In the genomic region with DNA sequence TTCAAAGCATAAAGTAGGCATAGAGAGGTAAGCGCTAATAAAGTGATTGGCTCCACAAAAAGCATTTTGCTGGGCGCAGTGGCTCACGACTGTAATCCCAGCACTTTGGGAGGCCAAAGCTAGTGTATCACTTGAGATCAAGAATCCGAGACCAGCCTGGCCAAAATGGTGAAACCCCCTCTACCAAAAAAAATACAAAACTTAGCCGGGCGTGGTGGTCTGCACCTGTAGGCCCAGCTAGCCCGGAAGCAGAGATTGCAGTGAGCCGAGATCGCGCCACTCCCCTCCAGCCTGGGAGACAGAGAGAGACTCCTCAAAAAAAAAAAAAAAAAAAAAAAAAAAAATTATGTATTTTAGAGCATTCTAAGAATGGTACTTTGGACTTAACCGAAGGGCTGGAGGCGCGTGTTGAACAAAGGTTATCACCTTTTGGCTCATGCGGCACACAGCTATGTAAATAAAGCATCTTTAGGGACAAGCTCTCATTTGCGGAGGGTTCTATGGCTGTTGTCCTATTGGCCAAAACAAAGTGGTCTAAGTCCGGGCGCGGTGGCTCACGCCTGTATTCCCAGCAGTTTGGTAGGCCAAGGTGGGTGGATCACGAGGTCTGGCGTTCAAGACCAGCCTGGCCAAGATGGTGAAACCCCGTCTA, we compare ENCODE assay signal across 8 cellular contexts. TPM values are rescaled to one million over a fixed set of nuclear protein-coding genes. Genes with fewer than 3 reads are reported as not detected.
DNase-seq lines count a peak whose midpoint lies in the region; ATAC-seq and TF ChIP-seq lines count a peak whose summit lies in the region.

No MANE protein-coding gene starts in this region.

- H3F3A ChIP-seq in PC-3 (ENCODE audit: low read length, unreplicated experiment): peaks cover 5% of the 10 kb centered on the region

- no peaks in the 10 kb centered on the region for H4K20me1 ChIP-seq in PC-3 (ENCODE audit: low read length)

- peak; percentile 14 for ATAC-seq in PC-3
- ATAC-seq in effector memory CD8-positive, alpha-beta T cell (replicated peaks): no peak
- ATAC-seq in HG02798 (IDR thresholded peaks at IDR 0.05; ENCODE audit: poor library complexity, unreplicated experiment): no peak
- ATAC-seq in GM18868 (IDR thresholded peaks at IDR 0.05; ENCODE audit: unreplicated experiment): no peak

- H3K27me3 Mint-ChIP-seq in effector memory CD8-positive, alpha-beta T cell: no peaks in the 10 kb centered on the region
- H3K27me3 Mint-ChIP-seq in nephron (ENCODE audit: low read depth): no peaks in the 10 kb centered on the region

- H3K36me3 Mint-ChIP-seq in effector memory CD8-positive, alpha-beta T cell (ENCODE audit: insufficient read depth): peaks cover 22% of the 10 kb centered on the region
- H3K36me3 Mint-ChIP-seq in nephron (ENCODE audit: low read depth): no peaks in the 10 kb centered on the region

- H3K9me3 Mint-ChIP-seq in effector memory CD8-positive, alpha-beta T cell: no peaks in the 10 kb centered on the region
- H3K9me3 Mint-ChIP-seq in nephron: peaks cover 12% of the 10 kb centered on the region

- H3K4me2 ChIP-seq in PC-3 (ENCODE audit: low read length): peak overlapping the region; percentile 98

- H3K36me3 ChIP-seq in PC-3 (ENCODE audit: low read depth, low read length): no peaks in the 10 kb centered on the region

- CTCF ChIA-PET in PC-3 (lab: Charles Lee): no interaction called here

- no peaks in the 10 kb centered on the region for H3K79me2 ChIP-seq in PC-3 (ENCODE audit: low read length)

- H2AFZ ChIP-seq in PC-3 (ENCODE audit: low read length): no peak overlapping the region

- BruUV-seq in PC-3 (replicated peaks; lab: Mats Ljungman, UMichigan): no TSS peak

- H3K4me3 ChIP-seq in PC-3 (ENCODE audit: low read length): peak overlapping the region; percentile 68

- peak overlapping the region; percentile 37 for H3K9ac ChIP-seq in PC-3 (ENCODE audit: low read length)

- H3K27me3 ChIP-seq in PC-3 (ENCODE audit: low read length): no peaks in the 10 kb centered on the region

- peaks cover 28% of the 10 kb centered on the region for H3K4me1 ChIP-seq in PC-3 (ENCODE audit: insufficient read depth, low read length)

- peak; percentile 51 for DNase-seq in stimulated activated CD4-positive, alpha-beta T cell treated with anti-CD3 and anti-CD28 coated beads, Interleukin-15, amount 100 ng/mL, for 24 hours
- no peak for DNase-seq in stimulated activated CD4-positive, alpha-beta T cell treated with anti-CD3 and anti-CD28 coated beads, Interleukin-4, amount 100 ng/mL, for 1 hour
- DNase-seq in PC-3 (peak; percentile 46), NCI-H226 (no peak)
- DNase-seq in effector memory CD8-positive, alpha-beta T cell: no peak

- peak overlapping the region; percentile 82 to 85 for H3K4me3 Mint-ChIP-seq in effector memory CD8-positive, alpha-beta T cell
- peak overlapping the region; percentile 85 to 90 (median 87) for H3K4me3 Mint-ChIP-seq in nephron

- no peaks in the 10 kb centered on the region for H3K9me3 ChIP-seq in PC-3 (ENCODE audit: low read length)

- peak overlapping the region; percentile 84 for H3K27ac ChIP-seq in PC-3 (ENCODE audit: low read length)

- POLR2A ChIA-PET in PC-3 (lab: Charles Lee; ENCODE audit: unreplicated experiment): interaction anchor here (0.6 to 1.8 kb wide), 3 partner anchors 19 to 1285 kb away, joined by 3 to 61 read pairs (median 15); a partner anchor contains a TSS

- no peaks in the 10 kb centered on the region for H3K9me2 ChIP-seq in PC-3 (replicated peaks; ENCODE audit: low read length)

- intact Hi-C loops in PC-3 (cut with micrococcal nuclease): loop anchor here (1.0 kb wide), 1 partner anchor 18 kb away; no protein-coding TSS in a partner anchor

- H3K4me1 Mint-ChIP-seq in effector memory CD8-positive, alpha-beta T cell (ENCODE audit: low read depth in 2 of 2): peaks cover 11 to 12% of the 10 kb centered on the region in 2 donors
- peaks cover 16% of the 10 kb centered on the region for H3K4me1 Mint-ChIP-seq in nephron

- TF ChIP-seq CTCF in PC-3 (conservative IDR thresholded peaks at IDR 0.05; ENCODE audit: low read depth, low read length) (no peak), nephron (IDR thresholded peaks at IDR 0.05; ENCODE audit: unreplicated experiment in 3 of 3) (no peak)

- peak overlapping the region; percentile 96 to 100 for H3K27ac Mint-ChIP-seq in effector memory CD8-positive, alpha-beta T cell
- peak overlapping the region; percentile 84 to 98 (median 95) for H3K27ac Mint-ChIP-seq in nephron

RNA-seq across cellular contexts. Expression of gene HFE, which starts 17.4 kb away (rescaled TPM):
- total RNA-seq in PC-3 (2014; rRNA removed): not detected in 2 replicates

Comparison
In these comparisons a context has a peak if more than half of its experiments do, and no peak if none do; other contexts are left out.
1. DNase-seq: peak in stimulated activated CD4-positive, alpha-beta T cell treated with anti-CD3 and anti-CD28 coated beads, Interleukin-15, amount 100 ng/mL, for 24 hours (single experiment) and PC-3 (single experiment); none in stimulated activated CD4-positive, alpha-beta T cell treated with anti-CD3 and anti-CD28 coated beads, Interleukin-4, amount 100 ng/mL, for 1 hour (single experiment), effector memory CD8-positive, alpha-beta T cell (0 of 3) and NCI-H226 (single experiment).